Comparison of ENCODE assay signal across 8 cellular contexts in the genomic region with DNA sequence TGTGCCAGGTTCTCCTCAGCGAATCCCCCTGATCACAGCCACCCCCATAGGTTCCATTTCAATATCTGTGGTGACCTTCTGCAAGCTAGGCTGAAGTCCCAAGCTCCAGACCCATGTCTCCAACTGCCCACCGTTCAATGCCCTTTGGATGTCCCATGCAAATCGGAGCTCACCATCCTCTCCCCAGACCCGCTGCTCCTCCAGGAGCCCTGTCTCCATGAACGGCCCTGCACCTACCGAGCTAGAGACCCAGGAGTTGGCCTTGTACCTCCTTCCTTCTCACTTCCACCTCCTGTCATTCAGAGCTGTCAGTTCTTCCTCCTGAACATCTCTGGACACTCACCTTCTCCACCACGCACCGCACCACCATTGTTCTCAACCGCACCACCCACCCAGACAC. TPM values are rescaled to one million over a fixed set of nuclear protein-coding genes. Genes with fewer than 3 reads are reported as not detected.
DNase-seq lines count a peak whose midpoint lies in the region; ATAC-seq, FAIRE-seq and TF ChIP-seq lines count a peak whose summit lies in the region.

No MANE protein-coding gene starts in this region.

- no peak for TF ChIP-seq POLR2A in gastroesophageal sphincter (IDR thresholded peaks at IDR 0.05)

- WGBS in GM23248 (ENCODE audit: low coverage in 1 of 2, low lambda C conversion rate in 2 of 2, missing lambda C conversion rate in 2 of 2), 2 experiments, result 41 to 49% methylated on average over 9 of the region's 9 CpGs
- 83 to 95% methylated on average over 4 to 5 of the region's 9 CpGs for WGBS in gastroesophageal sphincter (ENCODE audit: low coverage in 1 of 2), 2 donors

- H3K27ac ChIP-seq in GM23248, result no peak overlapping the region
- no peak overlapping the region for H3K27ac ChIP-seq in WERI-Rb-1
- H3K27ac ChIP-seq in gastroesophageal sphincter, result peak overlapping the region in 1 of 4 donors; percentile 88

- no peak for TF ChIP-seq CTCF in WERI-Rb-1 (IDR thresholded peaks at IDR 0.05; ENCODE audit: low read depth, low read length)
- TF ChIP-seq CTCF in gastroesophageal sphincter (IDR thresholded peaks at IDR 0.05), result no peak

- H3K4me3 ChIP-seq in GM23248 (peak overlapping the region; percentile 96), WERI-Rb-1 (ENCODE audit: low read depth, low read length) (peak overlapping the region; percentile 89), gastroesophageal sphincter (peak overlapping the region; percentile 69 to 93), skeletal muscle satellite cell (ENCODE audit: low read length) (peak overlapping the region; percentile 92)

- in situ Hi-C loops in GM23248 (cut with MboI), result no loop called here

- H3K27me3 ChIP-seq in GM23248 (replicated peaks; ENCODE audit: insufficient read depth) (no peaks in the 10 kb centered on the region), WERI-Rb-1 (ENCODE audit: insufficient read depth, low read depth, severe bottlenecking) (no peaks in the 10 kb centered on the region), gastroesophageal sphincter (no peaks in the 10 kb centered on the region), skeletal muscle satellite cell (ENCODE audit: control insufficient read depth, insufficient read depth, low read length) (no peaks in the 10 kb centered on the region)

- no peaks in the 10 kb centered on the region for H3K9me3 ChIP-seq in GM23248 (ENCODE audit: low read depth)
- no peaks in the 10 kb centered on the region for H3K9me3 ChIP-seq in WERI-Rb-1 (ENCODE audit: severe bottlenecking)
- no peaks in the 10 kb centered on the region for H3K9me3 ChIP-seq in gastroesophageal sphincter
- no peaks in the 10 kb centered on the region for H3K9me3 ChIP-seq in skeletal muscle satellite cell (replicated peaks; ENCODE audit: low read length)

- DNase-seq in GM23248, result no peak
- no peak for DNase-seq in WERI-Rb-1
- DNase-seq in GM19239 (ENCODE audit: insufficient read length, low spot score), result no peak
- no peak for DNase-seq in stimulated activated CD4-positive, alpha-beta T cell treated with anti-CD3 and anti-CD28 coated beads, Interleukin-2, amount 100 ng/mL, for 24 hours

- peaks cover 26% of the 10 kb centered on the region for H3K79me2 ChIP-seq in GM23248 (ENCODE audit: insufficient read depth)

- no peak for FAIRE-seq in GM19239 (lab: Jason Lieb, UNC)

- H3K9ac ChIP-seq in GM23248, result peak overlapping the region; percentile 95
- H3K9ac ChIP-seq in skeletal muscle satellite cell (ENCODE audit: low read depth, low read length), result peak overlapping the region; percentile 94

- ATAC-seq in gastroesophageal sphincter (no peak), HG03175 (IDR thresholded peaks at IDR 0.05; ENCODE audit: unreplicated experiment) (no peak), GM18861 (IDR thresholded peaks at IDR 0.05; ENCODE audit: unreplicated experiment) (no peak)

- H4K20me1 ChIP-seq in GM23248 (ENCODE audit: insufficient read depth), result no peaks in the 10 kb centered on the region

- peaks cover 10% of the 10 kb centered on the region; the same call in 1 of the 2 replicates for H3K4me1 ChIP-seq in GM23248 (ENCODE audit: insufficient read depth)
- peaks cover 0 to 29% (median 13%) of the 10 kb centered on the region in 3 donors for H3K4me1 ChIP-seq in gastroesophageal sphincter
- peaks cover 12% of the 10 kb centered on the region for H3K4me1 ChIP-seq in skeletal muscle satellite cell (ENCODE audit: control insufficient read depth, insufficient read depth, low read length)

- peak overlapping the region; percentile 94 for H2AFZ ChIP-seq in GM23248

- H3K4me2 ChIP-seq in GM23248 (ENCODE audit: unreplicated experiment) (peak overlapping the region; percentile 88), skeletal muscle satellite cell (ENCODE audit: low read length) (peak overlapping the region; percentile 92)

- no peaks in the 10 kb centered on the region for H3K9me2 ChIP-seq in GM23248 (ENCODE audit: insufficient read depth)

- H3F3A ChIP-seq in GM23248 (ENCODE audit: insufficient read depth), result no peaks in the 10 kb centered on the region

- TF ChIP-seq EP300 in gastroesophageal sphincter (IDR thresholded peaks at IDR 0.05), result no peak

- no peaks in the 10 kb centered on the region for H3K36me3 ChIP-seq in GM23248 (ENCODE audit: low read depth)
- H3K36me3 ChIP-seq in WERI-Rb-1, result peaks cover 4% of the 10 kb centered on the region; the same call in 1 of the 2 replicates
- peaks cover 0 to 4% of the 10 kb centered on the region in 2 donors for H3K36me3 ChIP-seq in gastroesophageal sphincter
- no peaks in the 10 kb centered on the region for H3K36me3 ChIP-seq in skeletal muscle satellite cell (ENCODE audit: insufficient read depth, low read length)

RNA-seq across cellular contexts. Expression of gene FAHD2A, which starts 1.0 kb away (rescaled TPM):
- 13.4 and 23.8 TPM in 2 replicates for total RNA-seq in GM23248 (2014; rRNA removed; shearing (Covaris generic))
- 21.7 and 24.5 TPM in 2 replicates for polyA plus RNA-seq in GM23248 (2016; fragmentation: Nextera tagmentation; extraction: Ambion mirVana)
- total RNA-seq in gastroesophageal sphincter, result 10 to 100 TPM in 3 of 4 donors, 1 to 10 TPM in 1; 6.5 to 29.8 (median 19.5) TPM
- 21.0 and 22.8 TPM in 2 replicates for total RNA-seq in skeletal muscle satellite cell (2012; rRNA removed)
